ENCODE assay signal across 31 cellular contexts in genomic region chr18:69786427-69786826, GRCh38.
DNase-seq lines count a peak whose midpoint lies in the region; ATAC-seq and TF ChIP-seq lines count a peak whose summit lies in the region.
"Had no signal": no experiment of that assay in that cellular context is flagged by ENCODE, and none has a peak within 500 bp of the region (broad histone marks: within the 10 kb centered on the region; RNA-seq: fewer than 3 reads in every experiment).

No MANE protein-coding gene starts in this region.

- peaks cover 13 to 18% of the 10 kb centered on the region in 2 donors for H3K4me1 Mint-ChIP-seq in natural killer cell treated with Interleukin-12 subunit alpha and Interleukin-12 subunit beta and Interleukin-15 and Interleukin-18, amount 100 ng/mL, for 72 hours (ENCODE audit: low read depth in 2 of 2)
- H3K4me1 Mint-ChIP-seq in natural killer cell (peaks cover 5 to 10% of the 10 kb centered on the region in 2 donors), WTC11 (peaks cover 3% of the 10 kb centered on the region)
- H3K4me1 Mint-ChIP-seq in stimulated activated naive CD8-positive, alpha-beta T cell treated with anti-CD3 and anti-CD28 coated beads, Interleukin-15, amount 100 ng/mL, for 72 hours = no peaks in the 10 kb centered on the region
- peaks cover 12% of the 10 kb centered on the region for H3K4me1 Mint-ChIP-seq in activated naive CD8-positive, alpha-beta T cell treated with anti-CD3 and anti-CD28 coated beads for 36 hours
- H3K4me1 Mint-ChIP-seq in activated naive CD8-positive, alpha-beta T cell treated with anti-CD3 and anti-CD28 coated beads, Interleukin-2, amount 50 U/mL, for 24 hours = peaks cover 21% of the 10 kb centered on the region
- H3K4me1 Mint-ChIP-seq: B cell; CD14-positive monocyte; CD4-positive, CD25-positive, alpha-beta regulatory T cell; CD8-positive, alpha-beta memory T cell had no signal

- H3K4me3 Mint-ChIP-seq in natural killer cell treated with Interleukin-12 subunit alpha and Interleukin-12 subunit beta and Interleukin-15 and Interleukin-18, amount 100 ng/mL, for 72 hours = no peak overlapping the region
- H3K4me3 Mint-ChIP-seq in natural killer cell (no peak overlapping the region), WTC11 (no peak overlapping the region)
- H3K4me3 Mint-ChIP-seq in stimulated activated naive CD8-positive, alpha-beta T cell treated with anti-CD3 and anti-CD28 coated beads, Interleukin-15, amount 100 ng/mL, for 72 hours = no peak overlapping the region
- no peak overlapping the region for H3K4me3 Mint-ChIP-seq in activated naive CD8-positive, alpha-beta T cell treated with anti-CD3 and anti-CD28 coated beads for 36 hours
- H3K4me3 Mint-ChIP-seq in activated naive CD8-positive, alpha-beta T cell treated with anti-CD3 and anti-CD28 coated beads, Interleukin-2, amount 50 U/mL, for 24 hours = no peak overlapping the region
- H3K4me3 Mint-ChIP-seq: B cell; CD14-positive monocyte; CD4-positive, alpha-beta memory T cell; CD4-positive, alpha-beta T cell; CD4-positive, CD25-positive, alpha-beta regulatory T cell; CD8-positive, alpha-beta memory T cell; CD8-positive, alpha-beta T cell had no signal

- TF ChIP-seq CTCF in natural killer cell (IDR thresholded peaks at IDR 0.05) (no peak), WTC11 (IDR thresholded peaks at IDR 0.05) (no peak)

- DNase-seq in natural killer cell treated with Interleukin-12 subunit alpha and Interleukin-12 subunit beta and Interleukin-15 and Interleukin-18, amount 100 ng/mL, for 72 hours (ENCODE audit: low spot score) = no peak
- no peak for DNase-seq in natural killer cell
- DNase-seq in stimulated activated naive CD8-positive, alpha-beta T cell treated with anti-CD3 and anti-CD28 coated beads, Interleukin-15, Interleukin-2, amounts not matched to agents 100 U/mL and 50 U/mL, for 24 hours = no peak
- DNase-seq in stimulated activated naive CD8-positive, alpha-beta T cell treated with anti-CD3 and anti-CD28 coated beads, Interleukin-15, amount 100 ng/mL, for 72 hours = no peak
- no peak for DNase-seq in activated naive CD8-positive, alpha-beta T cell treated with anti-CD3 and anti-CD28 coated beads for 36 hours
- DNase-seq in activated naive CD8-positive, alpha-beta T cell treated with anti-CD3 and anti-CD28 coated beads, Interleukin-2, amount 50 U/mL, for 24 hours = no peak
- DNase-seq in WTC11 (ENCODE audit: low spot score) = no peak
- DNase-seq: 8988T; ACHN; AML-193; BE2C; C1 segment of cervical spinal cord; Caco-2; Calu3; CD4-positive, alpha-beta memory T cell; CD4-positive, alpha-beta T cell; CD4-positive, CD25-positive, alpha-beta regulatory T cell; CD8-positive, alpha-beta memory T cell; CD8-positive, alpha-beta T cell; COR-L47; DMS 273 treated with DMSO at 0.1 percent for 48 hours; DMS153; DMS53; DMS79; DMS79 treated with DMSO at 0.1 percent for 48 hours; DND-41; EL had no signal

- peaks cover 2% of the 10 kb centered on the region for H3K36me3 Mint-ChIP-seq in natural killer cell treated with Interleukin-12 subunit alpha and Interleukin-12 subunit beta and Interleukin-15 and Interleukin-18, amount 100 ng/mL, for 72 hours
- peaks cover 4% of the 10 kb centered on the region for H3K36me3 Mint-ChIP-seq in natural killer cell
- peaks cover 2% of the 10 kb centered on the region for H3K36me3 Mint-ChIP-seq in activated naive CD8-positive, alpha-beta T cell treated with anti-CD3 and anti-CD28 coated beads for 36 hours
- H3K36me3 Mint-ChIP-seq in activated naive CD8-positive, alpha-beta T cell treated with anti-CD3 and anti-CD28 coated beads, Interleukin-2, amount 50 U/mL, for 24 hours (ENCODE audit: low read depth) = no peaks in the 10 kb centered on the region
- no peaks in the 10 kb centered on the region for H3K36me3 Mint-ChIP-seq in WTC11
- H3K36me3 Mint-ChIP-seq: CD14-positive monocyte; CD4-positive, alpha-beta memory T cell; CD4-positive, CD25-positive, alpha-beta regulatory T cell; CD8-positive, alpha-beta T cell had no signal

- peak; percentile 43 to 79 for ATAC-seq in natural killer cell treated with Interleukin-12 subunit alpha and Interleukin-12 subunit beta and Interleukin-15 and Interleukin-18, amount 100 ng/mL, for 72 hours
- no peak for ATAC-seq in natural killer cell
- peak; percentile 40 for ATAC-seq in stimulated activated naive CD8-positive, alpha-beta T cell treated with anti-CD3 and anti-CD28 coated beads, Interleukin-15, Interleukin-2, amounts not matched to agents 100 U/mL and 50 U/mL, for 24 hours
- no peak for ATAC-seq in stimulated activated naive CD8-positive, alpha-beta T cell treated with anti-CD3 and anti-CD28 coated beads, Interleukin-15, amount 100 ng/mL, for 72 hours
- peak; percentile 46 for ATAC-seq in activated naive CD8-positive, alpha-beta T cell treated with anti-CD3 and anti-CD28 coated beads, Interleukin-2, amount 50 U/mL, for 24 hours
- ATAC-seq in HG03457 (IDR thresholded peaks at IDR 0.05; ENCODE audit: unreplicated experiment) = no peak
- no peak for ATAC-seq in WTC11
- ATAC-seq: A549; CD8-positive, alpha-beta T cell had no signal

- H3K27ac Mint-ChIP-seq in natural killer cell treated with Interleukin-12 subunit alpha and Interleukin-12 subunit beta and Interleukin-15 and Interleukin-18, amount 100 ng/mL, for 72 hours = peak overlapping the region in 1 of 2 donors; percentile 68
- no peak overlapping the region for H3K27ac Mint-ChIP-seq in natural killer cell
- H3K27ac Mint-ChIP-seq in stimulated activated naive CD8-positive, alpha-beta T cell treated with anti-CD3 and anti-CD28 coated beads, Interleukin-15, amount 100 ng/mL, for 72 hours = no peak overlapping the region
- H3K27ac Mint-ChIP-seq in activated naive CD8-positive, alpha-beta T cell treated with anti-CD3 and anti-CD28 coated beads for 36 hours = peak overlapping the region; percentile 56
- H3K27ac Mint-ChIP-seq in activated naive CD8-positive, alpha-beta T cell treated with anti-CD3 and anti-CD28 coated beads, Interleukin-2, amount 50 U/mL, for 24 hours = no peak overlapping the region
- H3K27ac Mint-ChIP-seq in WTC11 = no peak overlapping the region
- H3K27ac Mint-ChIP-seq: B cell; CD14-positive monocyte; CD4-positive, alpha-beta memory T cell; CD4-positive, alpha-beta T cell; CD4-positive, CD25-positive, alpha-beta regulatory T cell; CD8-positive, alpha-beta memory T cell; CD8-positive, alpha-beta T cell had no signal

- no peaks in the 10 kb centered on the region for H3K9me3 Mint-ChIP-seq in natural killer cell treated with Interleukin-12 subunit alpha and Interleukin-12 subunit beta and Interleukin-15 and Interleukin-18, amount 100 ng/mL, for 72 hours
- H3K9me3 Mint-ChIP-seq in natural killer cell (no peaks in the 10 kb centered on the region), WTC11 (peaks cover 3% of the 10 kb centered on the region; the same call in 1 of the 2 replicates)
- peaks cover 0 to 3% of the 10 kb centered on the region in 2 donors for H3K9me3 Mint-ChIP-seq in stimulated activated naive CD8-positive, alpha-beta T cell treated with anti-CD3 and anti-CD28 coated beads, Interleukin-15, amount 100 ng/mL, for 72 hours
- no peaks in the 10 kb centered on the region for H3K9me3 Mint-ChIP-seq in activated naive CD8-positive, alpha-beta T cell treated with anti-CD3 and anti-CD28 coated beads for 36 hours
- no peaks in the 10 kb centered on the region for H3K9me3 Mint-ChIP-seq in activated naive CD8-positive, alpha-beta T cell treated with anti-CD3 and anti-CD28 coated beads, Interleukin-2, amount 50 U/mL, for 24 hours
- H3K9me3 Mint-ChIP-seq: CD4-positive, alpha-beta memory T cell; CD4-positive, alpha-beta T cell; CD4-positive, CD25-positive, alpha-beta regulatory T cell; CD8-positive, alpha-beta memory T cell; CD8-positive, alpha-beta T cell had no signal

- CTCF ChIA-PET in WTC11 (lab: Charles Lee) = no interaction called here

- no peaks in the 10 kb centered on the region for H3K27me3 Mint-ChIP-seq in natural killer cell treated with Interleukin-12 subunit alpha and Interleukin-12 subunit beta and Interleukin-15 and Interleukin-18, amount 100 ng/mL, for 72 hours
- H3K27me3 Mint-ChIP-seq in natural killer cell (ENCODE audit: low read depth in 2 of 2) = no peaks in the 10 kb centered on the region
- H3K27me3 Mint-ChIP-seq in stimulated activated naive CD8-positive, alpha-beta T cell treated with anti-CD3 and anti-CD28 coated beads, Interleukin-15, amount 100 ng/mL, for 72 hours = no peaks in the 10 kb centered on the region
- no peaks in the 10 kb centered on the region for H3K27me3 Mint-ChIP-seq in activated naive CD8-positive, alpha-beta T cell treated with anti-CD3 and anti-CD28 coated beads for 36 hours
- no peaks in the 10 kb centered on the region for H3K27me3 Mint-ChIP-seq in activated naive CD8-positive, alpha-beta T cell treated with anti-CD3 and anti-CD28 coated beads, Interleukin-2, amount 50 U/mL, for 24 hours
- no peaks in the 10 kb centered on the region for H3K27me3 Mint-ChIP-seq in WTC11 (ENCODE audit: low read depth)
- H3K27me3 Mint-ChIP-seq: B cell; CD4-positive, alpha-beta memory T cell; CD4-positive, alpha-beta T cell; CD8-positive, alpha-beta memory T cell had no signal

- intact Hi-C loops in natural killer cell (cut with micrococcal nuclease) = no loop called here

- POLR2A ChIA-PET in WTC11 (lab: Charles Lee) = no interaction called here

TF ChIP-seq in WTC11, 78 proteins besides CTCF, POLR2A, EP300 and RAD21:
- TF ChIP-seq RORB (CRISPR knock-in tag; IDR thresholded peaks at IDR 0.05) = no peak
- TF ChIP-seq ETV6 (CRISPR knock-in tag; IDR thresholded peaks at IDR 0.05) = no peak
- TF ChIP-seq, protein P1, sequence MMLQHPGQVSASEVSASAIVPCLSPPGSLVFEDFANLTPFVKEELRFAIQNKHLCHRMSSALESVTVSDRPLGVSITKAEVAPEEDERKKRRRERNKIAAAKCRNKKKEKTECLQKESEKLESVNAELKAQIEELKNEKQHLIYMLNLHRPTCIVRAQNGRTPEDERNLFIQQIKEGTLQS (CRISPR knock-in tag; conservative IDR thresholded peaks at IDR 0.05) = no peak
- no peak for TF ChIP-seq MXD4 (CRISPR knock-in tag; IDR thresholded peaks at IDR 0.05; ENCODE audit: borderline replicate concordance)
- no peak for TF ChIP-seq IRF2 (CRISPR knock-in tag; IDR thresholded peaks at IDR 0.05; ENCODE audit: borderline replicate concordance, low read depth)
- no peak for TF ChIP-seq NR2C2 (CRISPR knock-in tag; IDR thresholded peaks at IDR 0.05)
- TF ChIP-seq ATF1 (CRISPR knock-in tag; IDR thresholded peaks at IDR 0.05) = no peak

Comparison
In these comparisons a context has a peak if more than half of its experiments do, and no peak if none do; other contexts are left out.
1. ATAC-seq: peak in natural killer cell treated with Interleukin-12 subunit alpha and Interleukin-12 subunit beta and Interleukin-15 and Interleukin-18, amount 100 ng/mL, for 72 hours (2 of 2), stimulated activated naive CD8-positive, alpha-beta T cell treated with anti-CD3 and anti-CD28 coated beads, Interleukin-15, Interleukin-2, amounts not matched to agents 100 U/mL and 50 U/mL, for 24 hours (single experiment) and activated naive CD8-positive, alpha-beta T cell treated with anti-CD3 and anti-CD28 coated beads, Interleukin-2, amount 50 U/mL, for 24 hours (single experiment); none in natural killer cell (0 of 3), stimulated activated naive CD8-positive, alpha-beta T cell treated with anti-CD3 and anti-CD28 coated beads, Interleukin-15, amount 100 ng/mL, for 72 hours (single experiment), HG03457 (single experiment) and WTC11 (single experiment).